27 cellular contexts compared by ENCODE assay signal in genomic region chr4:29336851-29337250, GRCh38.
"Had no signal": no experiment of that assay in that cellular context is flagged by ENCODE, and none has a peak within 500 bp of the region (broad histone marks: within the 10 kb centered on the region; RNA-seq: fewer than 3 reads in every experiment).

No MANE protein-coding gene starts in this region.

- H3K36me3 Mint-ChIP-seq: activated CD8-positive, alpha-beta memory T cell treated with anti-CD3 and anti-CD28 coated beads, Interleukin-2, amount 10 ng/mL, durations not matched to agents 7 days and 5 days; mesothelial cell of epicardium; type B pancreatic cell had no signal

- H3K4me3 ChIP-seq: body of pancreas, cardiac muscle cell, spleen, thoracic aorta had no signal

- H3K9me3 ChIP-seq: body of pancreas, thoracic aorta had no signal

- H3K27me3 Mint-ChIP-seq: activated CD4-positive, alpha-beta T cell treated with anti-CD3 and anti-CD28 coated beads, Interleukin-2, amount 10 ng/mL, durations not matched to agents 7 days and 5 days; activated CD8-positive, alpha-beta memory T cell treated with anti-CD3 and anti-CD28 coated beads, Interleukin-2, amount 10 ng/mL, durations not matched to agents 7 days and 5 days; activated CD8-positive, alpha-beta T cell treated with anti-CD3 and anti-CD28 coated beads for 36 hours; activated naive CD8-positive, alpha-beta T cell treated with anti-CD3 and anti-CD28 coated beads, Interleukin-2, amount 50 U/mL, for 24 hours; progenitor cell of endocrine pancreas; type B pancreatic cell had no signal

- H3K27ac Mint-ChIP-seq: activated CD4-positive, alpha-beta T cell treated with anti-CD3 and anti-CD28 coated beads, Interleukin-2, amount 10 ng/mL, durations not matched to agents 7 days and 5 days; activated CD8-positive, alpha-beta memory T cell treated with anti-CD3 and anti-CD28 coated beads, Interleukin-2, amount 10 ng/mL, durations not matched to agents 7 days and 5 days; activated CD8-positive, alpha-beta T cell treated with anti-CD3 and anti-CD28 coated beads for 36 hours; activated naive CD8-positive, alpha-beta T cell treated with anti-CD3 and anti-CD28 coated beads, Interleukin-2, amount 50 U/mL, for 24 hours; mesothelial cell of epicardium; natural killer cell; progenitor cell of endocrine pancreas; type B pancreatic cell had no signal

- DNase-seq: activated CD4-positive, alpha-beta T cell treated with anti-CD3 and anti-CD28 coated beads, Interleukin-2, amount 10 ng/mL, durations not matched to agents 7 days and 5 days; activated CD4-positive, CD25-positive, alpha-beta regulatory T cell treated with anti-CD3 and anti-CD28 coated beads, Interleukin-2, amount 50 U/mL, for 72 hours; activated CD8-positive, alpha-beta memory T cell treated with anti-CD3 and anti-CD28 coated beads, Interleukin-2, amount 10 ng/mL, durations not matched to agents 7 days and 5 days; activated CD8-positive, alpha-beta T cell treated with anti-CD3 and anti-CD28 coated beads for 36 hours; activated gamma-delta T cell; activated naive CD4-positive, alpha-beta T cell treated with anti-CD3 and anti-CD28 coated beads, Interleukin-2, amount 50 U/mL, for 16 hours; activated naive CD8-positive, alpha-beta T cell treated with anti-CD3 and anti-CD28 coated beads, Interleukin-2, amount 50 U/mL, for 24 hours; activated T-cell treated with anti-CD3 and anti-CD28 coated beads for 4 hours; body of pancreas; cortex of kidney; effector CD4-positive, alpha-beta T cell; erythroblast; hippocampal formation; kidney glomerular epithelial cell; left ventricle myocardium superior; mammary epithelial cell; natural killer cell; spleen; stimulated activated CD4-positive, alpha-beta T cell treated with anti-CD3 and anti-CD28 coated beads, Interleukin-4, amount 100 ng/mL, for 1 hour; stimulated activated naive CD4-positive, alpha-beta T cell treated with Interleukin-2 at 50 U/mL for 16 hours; WERI-Rb-1 had no signal

- ATAC-seq: activated CD8-positive, alpha-beta memory T cell treated with anti-CD3 and anti-CD28 coated beads, Interleukin-2, amount 10 ng/mL, durations not matched to agents 7 days and 5 days; activated CD8-positive, alpha-beta T cell treated with anti-CD3 and anti-CD28 coated beads for 36 hours; activated naive CD8-positive, alpha-beta T cell treated with anti-CD3 and anti-CD28 coated beads, Interleukin-2, amount 50 U/mL, for 24 hours; body of pancreas; foreskin keratinocyte; left ventricle myocardium superior; natural killer cell had no signal

- H3K4me3 Mint-ChIP-seq: activated CD4-positive, alpha-beta T cell treated with anti-CD3 and anti-CD28 coated beads, Interleukin-2, amount 10 ng/mL, durations not matched to agents 7 days and 5 days; activated CD8-positive, alpha-beta memory T cell treated with anti-CD3 and anti-CD28 coated beads, Interleukin-2, amount 10 ng/mL, durations not matched to agents 7 days and 5 days; activated CD8-positive, alpha-beta T cell treated with anti-CD3 and anti-CD28 coated beads for 36 hours; activated naive CD8-positive, alpha-beta T cell treated with anti-CD3 and anti-CD28 coated beads, Interleukin-2, amount 50 U/mL, for 24 hours; mesothelial cell of epicardium; natural killer cell; type B pancreatic cell had no signal

- H3K4me1 Mint-ChIP-seq: activated CD4-positive, alpha-beta T cell treated with anti-CD3 and anti-CD28 coated beads, Interleukin-2, amount 10 ng/mL, durations not matched to agents 7 days and 5 days; activated CD8-positive, alpha-beta memory T cell treated with anti-CD3 and anti-CD28 coated beads, Interleukin-2, amount 10 ng/mL, durations not matched to agents 7 days and 5 days; activated naive CD8-positive, alpha-beta T cell treated with anti-CD3 and anti-CD28 coated beads, Interleukin-2, amount 50 U/mL, for 24 hours; natural killer cell had no signal
